In genomic region chr11:67060111-67060522, GRCh38 we compare ENCODE assay signal across 22 cellular contexts. TPM values are rescaled to one million over a fixed set of nuclear protein-coding genes. Genes with fewer than 3 reads are reported as not detected.
A peak's percentile ranks its signal among the peaks of the same experiment; 100 is the strongest.
DNase-seq lines count a peak whose midpoint lies in the region; ATAC-seq, FAIRE-seq and TF ChIP-seq lines count a peak whose summit lies in the region.
"Had no signal": no experiment of that assay in that cellular context is flagged by ENCODE, and none has a peak within 500 bp of the region (broad histone marks: within the 10 kb centered on the region; RNA-seq: fewer than 3 reads in every experiment).

No MANE protein-coding gene starts in this region.

- no peak overlapping the region for H2BK15ac ChIP-seq in neuronal stem cell (ENCODE audit: low read length)

- no peak for TF ChIP-seq EP300 in transverse colon (IDR thresholded peaks at IDR 0.05; ENCODE audit: low read depth)

- H3K9ac ChIP-seq in neuronal stem cell (ENCODE audit: low read depth, low read length, poor library complexity): no peak overlapping the region

- H4K91ac ChIP-seq in neuronal stem cell (ENCODE audit: low read depth, low read length, poor library complexity): no peak overlapping the region

- H3K27ac ChIP-seq in neuronal stem cell (replicated peaks; ENCODE audit: low read length) (no peak overlapping the region), transverse colon (no peak overlapping the region)

- H2AFZ ChIP-seq in neuronal stem cell (ENCODE audit: low read length): no peak overlapping the region

- H3K4me1 Mint-ChIP-seq in chondrocyte (ENCODE audit: low read depth): peaks cover 18% of the 10 kb centered on the region

- no peaks in the 10 kb centered on the region for H3K27me3 Mint-ChIP-seq in chondrocyte (ENCODE audit: low read depth)
- H3K27me3 Mint-ChIP-seq: central memory CD8-positive, alpha-beta T cell had no signal

- H3K36me3 Mint-ChIP-seq in chondrocyte (ENCODE audit: low read depth): no peaks in the 10 kb centered on the region

- no peak overlapping the region for H3K4me2 ChIP-seq in neuronal stem cell (ENCODE audit: insufficient read depth, low read length, poor library complexity, severe bottlenecking)

- H3K4me3 Mint-ChIP-seq in chondrocyte (ENCODE audit: unreplicated experiment): no peak overlapping the region
- H3K4me3 Mint-ChIP-seq: activated B cell treated with CpG ODN at 0.5 μM for 24 hours; activated CD8-positive, alpha-beta T cell treated with anti-CD3 and anti-CD28 coated beads, Interleukin-2, amount 10 ng/mL, durations not matched to agents 7 days and 5 days; activated naive CD8-positive, alpha-beta T cell treated with anti-CD3 and anti-CD28 coated beads, Interleukin-2, amount 50 U/mL, for 24 hours; central memory CD8-positive, alpha-beta T cell; effector memory CD8-positive, alpha-beta T cell had no signal

- no peaks in the 10 kb centered on the region for H3K79me1 ChIP-seq in neuronal stem cell (ENCODE audit: low read depth, low read length)

- ATAC-seq in omental fat pad (ENCODE audit: low FRiP score): no peak
- ATAC-seq: activated CD8-positive, alpha-beta T cell treated with anti-CD3 and anti-CD28 coated beads, Interleukin-2, amount 10 ng/mL, durations not matched to agents 7 days and 5 days; activated naive CD8-positive, alpha-beta T cell treated with anti-CD3 and anti-CD28 coated beads, Interleukin-2, amount 50 U/mL, for 24 hours; effector memory CD8-positive, alpha-beta T cell; mucosa of descending colon had no signal

- H3K4me3 ChIP-seq in neuronal stem cell (ENCODE audit: low read length in 2 of 2) (no peak overlapping the region), transverse colon (no peak overlapping the region)
- H3K4me3 ChIP-seq: mucosa of descending colon had no signal

- CTCF ChIA-PET in HEK293T (lab: Yijun Ruan, JAX): no interaction called here

- no peak overlapping the region for H2BK12ac ChIP-seq in neuronal stem cell (ENCODE audit: low read length)

- DNase-seq in EL (peak; percentile 48), RCC 7860 (ENCODE audit: low spot score) (peak; percentile 30), chondrocyte (ENCODE audit: low spot score) (no peak), neuronal stem cell (ENCODE audit: low spot score) (no peak), OCI-M1 (lab: John Stamatoyannopoulos, UW) (no peak), transverse colon (no peak), omental fat pad (ENCODE audit: low spot score) (no peak), HEK293T (ENCODE audit: extremely low spot score) (no peak)
- DNase-seq: activated B cell treated with CpG ODN at 0.5 μM for 24 hours; activated CD8-positive, alpha-beta T cell treated with anti-CD3 and anti-CD28 coated beads, Interleukin-2, amount 10 ng/mL, durations not matched to agents 7 days and 5 days; activated naive CD8-positive, alpha-beta T cell treated with anti-CD3 and anti-CD28 coated beads, Interleukin-2, amount 50 U/mL, for 24 hours; effector memory CD8-positive, alpha-beta T cell; GDM1; hypothalamus; KG1; mucosa of descending colon; NCI-H1092; NCI-H774; stimulated activated CD4-positive, alpha-beta T cell treated with anti-CD3 and anti-CD28 coated beads, Interleukin-2, amount 100 ng/mL, for 48 hours; substantia nigra had no signal

- H3K36me3 ChIP-seq in neuronal stem cell (replicated peaks in 1 of 2; ENCODE audit: control insufficient read depth in 2 of 2, insufficient read depth in 2 of 2, low read length in 2 of 2): no peaks in the 10 kb centered on the region
- no peaks in the 10 kb centered on the region for H3K36me3 ChIP-seq in transverse colon

- H3K23ac ChIP-seq in neuronal stem cell (ENCODE audit: low read depth, low read length, poor library complexity): no peak overlapping the region

- H3K9me3 ChIP-seq in neuronal stem cell (replicated peaks in 1 of 2; ENCODE audit: control insufficient read depth in 2 of 2, insufficient read depth in 1 of 2, low read depth in 1 of 2, low read length in 2 of 2) (no peaks in the 10 kb centered on the region), transverse colon (no peaks in the 10 kb centered on the region)
- H3K9me3 ChIP-seq: mucosa of descending colon had no signal

- H2BK5ac ChIP-seq in neuronal stem cell (ENCODE audit: low read length): no peak overlapping the region

- no peaks in the 10 kb centered on the region for H3K9me3 Mint-ChIP-seq in chondrocyte (ENCODE audit: low read depth)
- H3K9me3 Mint-ChIP-seq: activated B cell treated with CpG ODN at 0.5 μM for 24 hours; activated naive CD8-positive, alpha-beta T cell treated with anti-CD3 and anti-CD28 coated beads, Interleukin-2, amount 50 U/mL, for 24 hours; central memory CD8-positive, alpha-beta T cell; effector memory CD8-positive, alpha-beta T cell had no signal

- H2BK120ac ChIP-seq in neuronal stem cell (ENCODE audit: low read depth, low read length): no peak overlapping the region

- H3K4me1 ChIP-seq in neuronal stem cell (ENCODE audit: control insufficient read depth in 2 of 2, insufficient read depth in 1 of 2, low read depth in 1 of 2, low read length in 2 of 2): peaks cover 3 to 14% of the 10 kb centered on the region in 2 donors
- H3K4me1 ChIP-seq in transverse colon: peaks cover 11 to 26% (median 15%) of the 10 kb centered on the region in 4 donors

- H3K4ac ChIP-seq in neuronal stem cell (ENCODE audit: low read length): no peak overlapping the region

- H3K14ac ChIP-seq in neuronal stem cell (ENCODE audit: low read length): no peak overlapping the region

- TF ChIP-seq POLR2A in transverse colon (IDR thresholded peaks at IDR 0.05): no peak

- in situ Hi-C loops in transverse colon (cut with MboI; ENCODE audit: low pct_ligation_motif_present in 1 of 4, low pct_unique_long_range_greater_than_20kb in 1 of 4, low sequenced_read_pairs in 3 of 4): no loop called here

- intact Hi-C loops in transverse colon (cut with DNase I; ENCODE audit: low total_unique reads): no loop called here

- H3K27me3 ChIP-seq in neuronal stem cell (ENCODE audit: control insufficient read depth in 3 of 3, insufficient read depth in 3 of 3, low read depth in 1 of 3, low read length in 3 of 3) (peaks cover 0 to 44% (median 9%) of the 10 kb centered on the region in 3 experiments), transverse colon (no peaks in the 10 kb centered on the region)

- no peak for FAIRE-seq in RCC 7860 (lab: Jason Lieb, UNC)

- peak; percentile 20 for TF ChIP-seq CTCF in chondrocyte (IDR thresholded peaks at IDR 0.05)
- TF ChIP-seq CTCF in transverse colon (IDR thresholded peaks at IDR 0.05): no peak
- no peak for TF ChIP-seq CTCF in omental fat pad (IDR thresholded peaks at IDR 0.05)

- peak overlapping the region; percentile 35 for H3K18ac ChIP-seq in neuronal stem cell (ENCODE audit: low read length)

- POLR2A ChIA-PET in HEK293T (lab: Yijun Ruan, JAX): no interaction called here

- H4K8ac ChIP-seq in neuronal stem cell (ENCODE audit: low read depth, low read length): no peak overlapping the region

- H2AK5ac ChIP-seq in neuronal stem cell (ENCODE audit: low read depth, low read length): peak overlapping the region; percentile 77

- WGBS in neuronal stem cell (ENCODE audit: extremely low coverage in 2 of 2, insufficient read length in 2 of 2, insufficient replicate concordance in 1 of 2), 2 donors: no CpG with 5 or more reads among the region's 7 CpGs
- WGBS in transverse colon (ENCODE audit: low coverage in 1 of 2), 2 donors: 80 to 91% methylated on average over 1 to 7 of the region's 7 CpGs

- H3K27ac Mint-ChIP-seq in chondrocyte (ENCODE audit: unreplicated experiment): no peak overlapping the region
- H3K27ac Mint-ChIP-seq: activated B cell treated with CpG ODN at 0.5 μM for 24 hours; activated CD8-positive, alpha-beta T cell treated with anti-CD3 and anti-CD28 coated beads, Interleukin-2, amount 10 ng/mL, durations not matched to agents 7 days and 5 days; activated naive CD8-positive, alpha-beta T cell treated with anti-CD3 and anti-CD28 coated beads, Interleukin-2, amount 50 U/mL, for 24 hours; effector memory CD8-positive, alpha-beta T cell had no signal

TF ChIP-seq in HEK293T, 16 proteins besides CTCF, POLR2A, EP300 and RAD21:
- TF ChIP-seq FOXA1 (IDR thresholded peaks at IDR 0.05) (no peak), ZNF384 (IDR thresholded peaks at IDR 0.05) (no peak), ELF4 (IDR thresholded peaks at IDR 0.05) (no peak)
TF ChIP-seq in HEK293T: peak in this region for 0.

RNA-seq across cellular contexts. Expression of gene RHOD, which starts 3.5 kb away (rescaled TPM):
- total RNA-seq in chondrocyte: 17.4 to 26.5 TPM (median 26.0 TPM) in 3 replicates
- 6.5 TPM for polyA plus RNA-seq in neuronal stem cell (2013, experiment 1 of 2)
- polyA plus RNA-seq in neuronal stem cell (2013, experiment 2 of 2): 6.2 TPM
- total RNA-seq in transverse colon: 10 to 100 TPM in 1 of 4 donors, 1 to 10 TPM in 3; 1.2 to 54.6 (median 5.8) TPM
- total RNA-seq in omental fat pad: 10 to 100 TPM in 3 of 4 donors, 1 to 10 TPM in 1; 6.9 to 29.9 (median 22.6) TPM
- total RNA-seq: activated B cell treated with CpG ODN at 0.5 μM for 24 hours; activated CD8-positive, alpha-beta T cell treated with anti-CD3 and anti-CD28 coated beads, Interleukin-2, amount 10 ng/mL, durations not matched to agents 7 days and 5 days had no signal

RNA-seq across cellular contexts. Expression of gene SYT12, which starts 37.2 kb away (rescaled TPM):
- total RNA-seq in chondrocyte (7.2 to 15.3 TPM (median 7.2 TPM) in 3 replicates), transverse colon (not detected), omental fat pad (1 to 10 TPM in 1 of 4 donors, under 1 TPM in 2, not detected in 1; 0.36 to 1.8 (median 0.37) TPM)
- 0.33 TPM for polyA plus RNA-seq in neuronal stem cell (2013, experiment 1 of 2)
- 0.33 TPM for polyA plus RNA-seq in neuronal stem cell (2013, experiment 2 of 2)
- total RNA-seq: activated B cell treated with CpG ODN at 0.5 μM for 24 hours; activated CD8-positive, alpha-beta T cell treated with anti-CD3 and anti-CD28 coated beads, Interleukin-2, amount 10 ng/mL, durations not matched to agents 7 days and 5 days; T-helper 1 cell treated with Interleukin-12 subunit alpha and Interleukin-12 subunit beta and Interleukin-4 antibody, amounts not matched to agents 30 ng/mL and 1 ng/mL, for 36 hours had no signal

RNA-seq across cellular contexts. Expression of gene KDM2A, which starts 58.9 kb away (rescaled TPM):
- 53.5 to 58.1 TPM (median 54.3 TPM) in 3 replicates for total RNA-seq in chondrocyte
- polyA plus RNA-seq in neuronal stem cell (2013, experiment 1 of 2): 25.4 TPM
- 26.1 TPM for polyA plus RNA-seq in neuronal stem cell (2013, experiment 2 of 2)
- total RNA-seq in transverse colon: 100 to 1,000 TPM in 1 of 4 donors, 10 to 100 TPM in 3; 65.3 to 137 (median 81.2) TPM
- total RNA-seq in omental fat pad: 10 to 100 TPM; 47.4 to 83.6 (median 56.6) TPM

Comparison
In these comparisons a context has a peak if more than half of its experiments do, and no peak if none do; other contexts are left out.
1. DNase-seq: peak in EL (single experiment) and RCC 7860 (single experiment); none in chondrocyte (single experiment), neuronal stem cell (single experiment), OCI-M1 (single experiment), transverse colon (single experiment), omental fat pad (single experiment) and HEK293T (single experiment).